25 cellular contexts compared by ENCODE assay signal in the genomic region with DNA sequence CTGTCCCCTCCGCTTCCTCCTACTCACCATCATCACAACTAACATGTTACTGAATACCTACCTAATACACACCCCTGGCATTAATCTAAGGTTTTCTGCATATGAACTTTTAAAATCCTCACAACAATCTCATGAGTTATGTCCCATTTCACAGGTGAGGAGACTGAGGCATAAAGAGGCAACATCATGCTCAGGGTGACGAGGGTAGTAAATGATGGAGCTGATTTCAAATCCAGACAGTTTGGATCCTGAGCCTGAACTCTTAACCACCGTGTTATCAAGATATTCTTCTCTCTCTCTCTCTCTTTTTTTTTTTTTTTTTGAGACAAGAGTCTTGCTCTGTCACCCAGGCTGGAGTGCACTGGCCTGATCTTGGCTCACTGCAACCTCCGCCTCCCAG. TPM values are rescaled to one million over a fixed set of nuclear protein-coding genes. Genes with fewer than 3 reads are reported as not detected.
DNase-seq lines count a peak whose midpoint lies in the region; ATAC-seq, FAIRE-seq and TF ChIP-seq lines count a peak whose summit lies in the region.
"Had no signal": no experiment of that assay in that cellular context is flagged by ENCODE, and none has a peak within 500 bp of the region (broad histone marks: within the 10 kb centered on the region; RNA-seq: fewer than 3 reads in every experiment).

No MANE protein-coding gene starts in this region.

- H3K36me3 ChIP-seq in HepG2 (replicated peaks in 1 of 2; ENCODE audit: control insufficient read depth in 1 of 2, insufficient read depth in 2 of 2, low read length in 2 of 2), result no peaks in the 10 kb centered on the region
- H3K36me3 ChIP-seq in right lobe of liver, result no peaks in the 10 kb centered on the region
- H3K36me3 ChIP-seq in Panc1 (ENCODE audit: control insufficient read depth, insufficient read depth, low read length), result no peaks in the 10 kb centered on the region
- H3K36me3 ChIP-seq: BE2C; BLaER1 treated with 17β-estradiol and CSF1 and Interleukin-3, amounts not matched to agents 10 nM and 100 nM had no signal

- no peak overlapping the region for H2AFZ ChIP-seq in HepG2 (ENCODE audit: low read length)
- H2AFZ ChIP-seq: GM23338 had no signal

- no peak overlapping the region for H3K9ac ChIP-seq in HepG2 (ENCODE audit: insufficient read depth, low read depth, low read length)
- H3K9ac ChIP-seq: BLaER1 treated with 17β-estradiol and CSF1 and Interleukin-3, amounts not matched to agents 10 nM and 100 nM had no signal

- H3K4me2 ChIP-seq in HepG2 (ENCODE audit: low read depth, low read length), result no peak overlapping the region
- H3K4me2 ChIP-seq: BLaER1 treated with 17β-estradiol and CSF1 and Interleukin-3, amounts not matched to agents 10 nM and 100 nM; GM23338 had no signal

- in situ Hi-C loops in HepG2 (cut with HindIII; ENCODE audit: extremely low pct_ligation_motif_present, low pct_unique_long_range_greater_than_20kb), result no loop called here
- in situ Hi-C loops in Panc1 (cut with HindIII; ENCODE audit: low pct_unique_long_range_greater_than_20kb, low sequenced_read_pairs), result no loop called here

- H3K4me3 ChIP-seq in HepG2 (replicated peaks in 1 of 3; ENCODE audit: insufficient read depth in 1 of 3, low read depth in 2 of 3, low read length in 3 of 3), result no peak overlapping the region
- H3K4me3 ChIP-seq in right lobe of liver, result no peak overlapping the region
- no peak overlapping the region for H3K4me3 ChIP-seq in Panc1 (ENCODE audit: low read depth in 2 of 2, low read length in 2 of 2)
- H3K4me3 ChIP-seq: BLaER1 treated with 17β-estradiol and CSF1 and Interleukin-3, amounts not matched to agents 10 nM and 100 nM; GM12878; GM23338 had no signal

- TF ChIP-seq RAD21 in HepG2 (CRISPR knock-in tag; IDR thresholded peaks at IDR 0.05), result no peak

- H3K4me1 Mint-ChIP-seq in naive B cell, result peaks cover 20 to 50% (median 26%) of the 10 kb centered on the region in 3 donors
- H3K4me1 Mint-ChIP-seq: GM23338, H9 had no signal

- ATAC-seq in HepG2, result no peak
- no peak for ATAC-seq in right lobe of liver
- ATAC-seq in Panc1, result no peak
- no peak for ATAC-seq in naive B cell (ENCODE audit: low read depth in 2 of 2)
- ATAC-seq in GM21723 (IDR thresholded peaks at IDR 0.05; ENCODE audit: unreplicated experiment), result no peak
- ATAC-seq in HG03439 (IDR thresholded peaks at IDR 0.05; ENCODE audit: unreplicated experiment), result no peak
- ATAC-seq: GM12878, GM23338, HCT116 had no signal

- CTCF ChIA-PET in HepG2 (lab: Yijun Ruan, JAX; ENCODE audit: low intra/inter-chr PET ratio, low total read pairs), result no interaction called here
- CTCF ChIA-PET in Panc1 (lab: Charles Lee), result no interaction called here

- H4K20me1 ChIP-seq in HepG2 (ENCODE audit: insufficient read depth, low read length), result no peaks in the 10 kb centered on the region
- H4K20me1 ChIP-seq: BLaER1 treated with 17β-estradiol and CSF1 and Interleukin-3, amounts not matched to agents 10 nM and 100 nM had no signal

- BruUV-seq in HepG2 (replicated peaks; lab: Mats Ljungman, UMichigan), result no TSS peak
- BruUV-seq in Panc1 (replicated peaks; lab: Mats Ljungman, UMichigan), result no TSS peak

- H3K9me3 ChIP-seq in HepG2 (ENCODE audit: low read length), result no peaks in the 10 kb centered on the region
- H3K9me3 ChIP-seq in right lobe of liver, result no peaks in the 10 kb centered on the region
- no peaks in the 10 kb centered on the region for H3K9me3 ChIP-seq in Panc1 (ENCODE audit: control insufficient read depth, insufficient read depth, low read depth, low read length)

- no peaks in the 10 kb centered on the region for H3K27me3 Mint-ChIP-seq in naive B cell
- H3K27me3 Mint-ChIP-seq: CD4-positive, alpha-beta T cell; CD8-positive, alpha-beta memory T cell had no signal

- TF ChIP-seq POLR2A in HepG2 (IDR thresholded peaks at IDR 0.05; ENCODE audit: insufficient read depth in 1 of 2, low read depth in 2 of 2, low read length in 2 of 2), result no peak
- TF ChIP-seq POLR2A in right lobe of liver (IDR thresholded peaks at IDR 0.05), result no peak

- TF ChIP-seq CTCF in HepG2 (CRISPR knock-in tag; IDR thresholded peaks at IDR 0.05), result no peak
- no peak for TF ChIP-seq CTCF in right lobe of liver (IDR thresholded peaks at IDR 0.05)
- TF ChIP-seq CTCF in Panc1 (IDR thresholded peaks at IDR 0.05), result no peak

- no peak overlapping the region for H3K4me3 Mint-ChIP-seq in naive B cell
- H3K4me3 Mint-ChIP-seq: CD14-positive monocyte; CD4-positive, alpha-beta T cell; CD8-positive, alpha-beta memory T cell; GM23338; H9; HFFc6 had no signal

- intact Hi-C loops in HepG2 (cut with micrococcal nuclease; ENCODE audit: unreplicated experiment), result no loop called here
- intact Hi-C loops in right lobe of liver (cut with DNase I), result no loop called here
- intact Hi-C loops in Panc1 (cut with micrococcal nuclease; ENCODE audit: unreplicated experiment), result no loop called here

- FAIRE-seq in HepG2 (lab: Jason Lieb, UNC), result no peak
- FAIRE-seq: A204.1, D721Med, GM12878, GM19239 had no signal

- no peaks in the 10 kb centered on the region for H3K36me3 Mint-ChIP-seq in naive B cell
- H3K36me3 Mint-ChIP-seq: CD14-positive monocyte had no signal

- DNase-seq in HepG2 (ENCODE audit: low spot score) (no peak), right lobe of liver (no peak), Panc1 (ENCODE audit: low read depth, low spot score) (no peak), naive B cell (no peak)
- DNase-seq in stimulated activated CD4-positive, alpha-beta T cell treated with anti-CD3 and anti-CD28 coated beads, Interleukin-2, amount 100 ng/mL, for 48 hours, result no peak
- DNase-seq: BE2C; CD4-positive, alpha-beta T cell; CD8-positive, alpha-beta memory T cell; DMS 273 treated with DMSO at 0.1 percent for 48 hours; DMS79; EL; GDM1; H9; HFFc6 had no signal

- H3K27ac Mint-ChIP-seq in naive B cell, result peak overlapping the region in 4 of 6 donors; percentile 20 to 88 (median 22)
- H3K27ac Mint-ChIP-seq: CD4-positive, alpha-beta T cell; GM23338; HFFc6 had no signal

- POLR2A ChIA-PET in HepG2 (lab: Yijun Ruan, JAX), result interaction anchor here (1.3 kb wide), 1 partner anchor 13 kb away, joined by 3 read pairs; no protein-coding TSS in a partner anchor
- POLR2A ChIA-PET in Panc1 (lab: Charles Lee), result interaction anchor here (0.6 to 0.8 kb wide), 3 partner anchors 8 to 37 kb away, joined by 4 to 9 read pairs (median 7); no protein-coding TSS in a partner anchor

- H3K27me3 ChIP-seq in HepG2 (ENCODE audit: control insufficient read depth in 1 of 2, insufficient read depth in 2 of 2, low read length in 2 of 2), result no peaks in the 10 kb centered on the region
- no peaks in the 10 kb centered on the region for H3K27me3 ChIP-seq in right lobe of liver
- no peaks in the 10 kb centered on the region for H3K27me3 ChIP-seq in Panc1 (ENCODE audit: control insufficient read depth, insufficient read depth, low read length)
- H3K27me3 ChIP-seq: BE2C; BLaER1 treated with 17β-estradiol and CSF1 and Interleukin-3, amounts not matched to agents 10 nM and 100 nM had no signal

- TF ChIP-seq EP300 in HepG2 (IDR thresholded peaks at IDR 0.05; ENCODE audit: low read depth in 2 of 2, low read length in 2 of 2) (no peak), HepG2 (CRISPR knock-in tag; IDR thresholded peaks at IDR 0.05; ENCODE audit: borderline replicate concordance) (no peak)

- no peaks in the 10 kb centered on the region for H3K79me2 ChIP-seq in HepG2 (ENCODE audit: insufficient read depth, low read length)

- no peaks in the 10 kb centered on the region for H3K9me3 Mint-ChIP-seq in naive B cell
- H3K9me3 Mint-ChIP-seq: CD4-positive, alpha-beta T cell; CD8-positive, alpha-beta memory T cell; GM23338; HFFc6 had no signal

- H3K27ac ChIP-seq in HepG2 (ENCODE audit: extremely low read length, insufficient read depth, low read length) (no peak overlapping the region), right lobe of liver (no peak overlapping the region), Panc1 (ENCODE audit: low read length) (peak overlapping the region; percentile 73)
- H3K27ac ChIP-seq: 22Rv1; BLaER1 treated with 17β-estradiol and CSF1 and Interleukin-3, amounts not matched to agents 10 nM and 100 nM had no signal

- WGBS in HepG2 (ENCODE audit: low lambda C conversion rate), result 60% methylated on average over 4 of the region's 4 CpGs
- WGBS in right lobe of liver (ENCODE audit: insufficient coverage, low coverage, low lambda C conversion rate, missing lambda C conversion rate), result 91% methylated on average over 3 of the region's 4 CpGs

- peaks cover 61% of the 10 kb centered on the region for H3K4me1 ChIP-seq in HepG2 (ENCODE audit: insufficient read depth, low read length)
- peaks cover 0 to 30% (median 14%) of the 10 kb centered on the region in 4 donors for H3K4me1 ChIP-seq in right lobe of liver
- H3K4me1 ChIP-seq in Panc1 (ENCODE audit: control insufficient read depth, insufficient read depth, low read length), result peaks cover 13% of the 10 kb centered on the region
- H3K4me1 ChIP-seq: BE2C had no signal

RNA-seq across cellular contexts. Expression of a gene that starts 12.9 kb away (rescaled TPM):
- 16.1 and 16.6 TPM in 2 replicates for total RNA-seq in HepG2 (2016; rRNA removed; fragmentation: Illumina TruSeq; extraction: Trizol)
- total RNA-seq in HepG2 (2016; cell fraction: cytosol; rRNA removed; fragmentation: Illumina TruSeq; extraction: Trizol; ENCODE audit: low read depth), result 10.4 and 11.3 TPM in 2 replicates
- 12.3 and 17.2 TPM in 2 replicates for total RNA-seq in HepG2 (2016; cell fraction: insoluble cytoplasmic fraction; rRNA removed; fragmentation: Illumina TruSeq; extraction: Trizol)
- 21.5 and 21.9 TPM in 2 replicates for total RNA-seq in HepG2 (2016; cell fraction: membrane; rRNA removed; fragmentation: Illumina TruSeq; extraction: Trizol)
- 20.0 and 24.0 TPM in 2 replicates for total RNA-seq in HepG2 (2016; cell fraction: nucleus; rRNA removed; fragmentation: Illumina TruSeq; extraction: Trizol)
- 25.2 and 30.1 TPM in 2 replicates for polyA plus RNA-seq in HepG2 (2011; rRNA removed)
- polyA plus RNA-seq in HepG2 (2011; cell fraction: cytosol; rRNA removed), result 19.7 and 22.7 TPM in 2 replicates
- polyA plus RNA-seq in HepG2 (2011; cell fraction: nucleus; rRNA removed), result 108 and 126 TPM in 2 replicates
- polyA plus RNA-seq in HepG2 (2012), result 22.5 and 36.8 TPM in 2 replicates
- 3.8 and 4.2 TPM in 2 replicates for polyA plus RNA-seq in HepG2 (2016; cell fraction: cytosol; fragmentation: Illumina TruSeq; extraction: Trizol; ENCODE audit: low read depth)
- 24.1 and 30.7 TPM in 2 replicates for polyA plus RNA-seq in HepG2 (2016; cell fraction: insoluble cytoplasmic fraction; fragmentation: Illumina TruSeq; extraction: Trizol; ENCODE audit: low read depth)
- 16.7 and 17.4 TPM in 2 replicates for polyA plus RNA-seq in HepG2 (2016; cell fraction: membrane; fragmentation: Illumina TruSeq; extraction: Trizol; ENCODE audit: low read depth)
- polyA plus RNA-seq in HepG2 (2016; cell fraction: nucleus; fragmentation: Illumina TruSeq; extraction: Trizol; ENCODE audit: insufficient read depth, low read depth), result 72.4 and 76.1 TPM in 2 replicates
- polyA minus RNA-seq in HepG2 (2011; rRNA and poly(A)+ RNA removed; ENCODE audit: low replicate concordance), result 25.3 and 40.6 TPM in 2 replicates
- 8.3 and 11.4 TPM in 2 replicates for polyA minus RNA-seq in HepG2 (2011; cell fraction: cytosol; rRNA and poly(A)+ RNA removed)
- 25.0 and 25.4 TPM in 2 replicates for polyA minus RNA-seq in HepG2 (2011; cell fraction: nucleus; rRNA and poly(A)+ RNA removed)
- total RNA-seq in right lobe of liver, result 10 to 100 TPM in 5 of 6 experiments, 1 to 10 TPM in 1; 9.7 to 54.1 (median 23.6) TPM
- total RNA-seq in Panc1 (2021; ENCODE audit: unreplicated experiment), result 361 TPM
- polyA plus RNA-seq in Panc1 (2012; ENCODE audit: insufficient read length), result 215 TPM
- polyA plus RNA-seq in naive B cell (ENCODE audit: low read depth in 6 of 6), result 10 to 100 TPM; 12.3 to 36.9 (median 21.6) TPM

RNA-seq across cellular contexts. Expression of a gene that starts 56.1 kb away (rescaled TPM):
- 17.5 and 24.8 TPM in 2 replicates for total RNA-seq in HepG2 (2016; rRNA removed; fragmentation: Illumina TruSeq; extraction: Trizol)
- 20.0 and 27.3 TPM in 2 replicates for total RNA-seq in HepG2 (2016; cell fraction: cytosol; rRNA removed; fragmentation: Illumina TruSeq; extraction: Trizol; ENCODE audit: low read depth)
- 14.9 and 23.0 TPM in 2 replicates for total RNA-seq in HepG2 (2016; cell fraction: insoluble cytoplasmic fraction; rRNA removed; fragmentation: Illumina TruSeq; extraction: Trizol)
- 31.4 and 35.9 TPM in 2 replicates for total RNA-seq in HepG2 (2016; cell fraction: membrane; rRNA removed; fragmentation: Illumina TruSeq; extraction: Trizol)
- 18.6 and 22.0 TPM in 2 replicates for total RNA-seq in HepG2 (2016; cell fraction: nucleus; rRNA removed; fragmentation: Illumina TruSeq; extraction: Trizol)
- polyA plus RNA-seq in HepG2 (2011; rRNA removed), result 35.3 and 38.6 TPM in 2 replicates
- 30.5 and 35.2 TPM in 2 replicates for polyA plus RNA-seq in HepG2 (2011; cell fraction: cytosol; rRNA removed)
- polyA plus RNA-seq in HepG2 (2011; cell fraction: nucleus; rRNA removed), result 36.6 and 37.4 TPM in 2 replicates
- polyA plus RNA-seq in HepG2 (2012), result 21.4 and 25.3 TPM in 2 replicates
- polyA plus RNA-seq in HepG2 (2016; cell fraction: cytosol; fragmentation: Illumina TruSeq; extraction: Trizol; ENCODE audit: low read depth), result 32.5 and 40.9 TPM in 2 replicates
- 30.7 and 34.8 TPM in 2 replicates for polyA plus RNA-seq in HepG2 (2016; cell fraction: insoluble cytoplasmic fraction; fragmentation: Illumina TruSeq; extraction: Trizol; ENCODE audit: low read depth)
- 49.8 and 53.8 TPM in 2 replicates for polyA plus RNA-seq in HepG2 (2016; cell fraction: membrane; fragmentation: Illumina TruSeq; extraction: Trizol; ENCODE audit: low read depth)
- 49.9 and 52.5 TPM in 2 replicates for polyA plus RNA-seq in HepG2 (2016; cell fraction: nucleus; fragmentation: Illumina TruSeq; extraction: Trizol; ENCODE audit: insufficient read depth, low read depth)
- polyA minus RNA-seq in HepG2 (2011; rRNA and poly(A)+ RNA removed; ENCODE audit: low replicate concordance), result 68.5 and 193 TPM in 2 replicates
- polyA minus RNA-seq in HepG2 (2011; cell fraction: cytosol; rRNA and poly(A)+ RNA removed), result 12.9 and 15.4 TPM in 2 replicates
- polyA minus RNA-seq in HepG2 (2011; cell fraction: nucleus; rRNA and poly(A)+ RNA removed), result 34.8 and 35.4 TPM in 2 replicates
- total RNA-seq in right lobe of liver, result 10 to 100 TPM; 10.6 to 19.1 (median 13.9) TPM
- 58.7 TPM for total RNA-seq in Panc1 (2021; ENCODE audit: unreplicated experiment)
- 51.1 TPM for polyA plus RNA-seq in Panc1 (2012; ENCODE audit: insufficient read length)
- 10 to 100 TPM; 46.3 to 78.7 (median 54.2) TPM for polyA plus RNA-seq in naive B cell (ENCODE audit: low read depth in 6 of 6)
